In genomic region chr15:62068787-62069170, GRCh38 we compare ENCODE assay signal across 9 cellular contexts. TPM values are rescaled to one million over a fixed set of nuclear protein-coding genes. Genes with fewer than 3 reads are reported as not detected.
DNase-seq lines count a peak whose midpoint lies in the region; ATAC-seq and TF ChIP-seq lines count a peak whose summit lies in the region.
"Had no signal": no experiment of that assay in that cellular context is flagged by ENCODE, and none has a peak within 500 bp of the region (broad histone marks: within the 10 kb centered on the region; RNA-seq: fewer than 3 reads in every experiment).

No MANE protein-coding gene starts in this region.

- no peak overlapping the region for H3K27ac Mint-ChIP-seq in osteocyte (ENCODE audit: unreplicated experiment)

- no peaks in the 10 kb centered on the region for H3K27me3 ChIP-seq in duodenal mucosa (ENCODE audit: control insufficient read depth in 1 of 2, insufficient read depth in 2 of 2, low read length in 2 of 2)

- peaks cover 19 to 24% of the 10 kb centered on the region in 2 donors for H3K4me1 ChIP-seq in duodenal mucosa (ENCODE audit: control insufficient read depth in 1 of 2, insufficient read depth in 2 of 2, low read length in 2 of 2)

- H3K4me3 ChIP-seq in duodenal mucosa (ENCODE audit: low read depth in 1 of 2, low read length in 2 of 2): peak overlapping the region; percentile 55 to 66

- H3K36me3 Mint-ChIP-seq in osteocyte (ENCODE audit: unreplicated experiment): no peaks in the 10 kb centered on the region

- no peak overlapping the region for H3K27ac ChIP-seq in duodenal mucosa (ENCODE audit: low read depth, low read length)

- peaks cover 25% of the 10 kb centered on the region for H3K4me1 Mint-ChIP-seq in osteocyte (ENCODE audit: unreplicated experiment)

- DNase-seq in DMS114 treated with DMSO at 0.1 percent for 48 hours (lab: John Stamatoyannopoulos, UW; ENCODE audit: unreplicated experiment) (peak; percentile 44), MV-4-11 (lab: John Stamatoyannopoulos, UW) (peak; percentile 34), osteocyte (ENCODE audit: extremely low spot score, unreplicated experiment) (no peak)
- DNase-seq in stimulated activated CD4-positive, alpha-beta T cell treated with anti-CD3 and anti-CD28 coated beads, Interleukin-2, amount 100 ng/mL, for 24 hours: no peak

- H3K9ac ChIP-seq in duodenal mucosa (ENCODE audit: low read depth in 1 of 2, low read length in 2 of 2): peak overlapping the region; percentile 37 to 70

- peak overlapping the region; percentile 47 for H3K4me3 Mint-ChIP-seq in osteocyte (ENCODE audit: unreplicated experiment)

- H3K9me3 Mint-ChIP-seq in osteocyte (ENCODE audit: unreplicated experiment): no peaks in the 10 kb centered on the region

- ATAC-seq in GM19463 (IDR thresholded peaks at IDR 0.05; ENCODE audit: unreplicated experiment): no peak
- ATAC-seq in GM21529 (IDR thresholded peaks at IDR 0.05; ENCODE audit: unreplicated experiment): no peak
- no peak for ATAC-seq in activated CD4-positive, CD25-positive, alpha-beta regulatory T cell treated with anti-CD3 and anti-CD28 coated beads, Interleukin-2, amount 50 U/mL, for 24 hours

- no peaks in the 10 kb centered on the region for H3K36me3 ChIP-seq in duodenal mucosa (ENCODE audit: control insufficient read depth in 1 of 2, insufficient read depth in 2 of 2, low read length in 2 of 2)

- TF ChIP-seq CTCF in osteocyte (IDR thresholded peaks at IDR 0.05): no peak

- no peaks in the 10 kb centered on the region for H3K9me3 ChIP-seq in duodenal mucosa (ENCODE audit: control insufficient read depth in 1 of 2, low read length in 2 of 2)

- peaks cover 26% of the 10 kb centered on the region for H3K27me3 Mint-ChIP-seq in osteocyte (ENCODE audit: unreplicated experiment)

RNA-seq across cellular contexts. Expression of gene C2CD4A, which starts 2.0 kb away (rescaled TPM):
- total RNA-seq in osteocyte: not detected in 2 replicates
- total RNA-seq: T-helper 1 cell treated with Interleukin-12 subunit alpha and Interleukin-12 subunit beta and Interleukin-4 antibody, amounts not matched to agents 30 ng/mL and 1 ng/mL, for 36 hours had no signal

RNA-seq across cellular contexts. Expression of gene VPS13C, which starts 8.5 kb away (rescaled TPM):
- 60.2 and 67.5 TPM in 2 replicates for total RNA-seq in osteocyte

Comparison
In these comparisons a context has a peak if more than half of its experiments do, and no peak if none do; other contexts are left out.
1. DNase-seq: peak in DMS114 treated with DMSO at 0.1 percent for 48 hours (single experiment) and MV-4-11 (single experiment); none in osteocyte (single experiment) and stimulated activated CD4-positive, alpha-beta T cell treated with anti-CD3 and anti-CD28 coated beads, Interleukin-2, amount 100 ng/mL, for 24 hours (0 of 2).